Comparison of ENCODE assay signal across 11 cellular contexts in genomic region chr20:46545077-46545826, GRCh38. TPM values are rescaled to one million over a fixed set of nuclear protein-coding genes. Genes with fewer than 3 reads are reported as not detected.
DNase-seq lines count a peak whose midpoint lies in the region; ATAC-seq and TF ChIP-seq lines count a peak whose summit lies in the region.
"Had no signal": no experiment of that assay in that cellular context is flagged by ENCODE, and none has a peak within 500 bp of the region (broad histone marks: within the 10 kb centered on the region; RNA-seq: fewer than 3 reads in every experiment).

No MANE protein-coding gene starts in this region.

- no peak for TF ChIP-seq CTCF in glutamatergic neuron (IDR thresholded peaks at IDR 0.05; ENCODE audit: partially characterized antibody, unreplicated experiment)

- ATAC-seq in activated CD4-positive, alpha-beta T cell treated with anti-CD3 and anti-CD28 coated beads for 36 hours = peak; percentile 82
- ATAC-seq in activated naive CD4-positive, alpha-beta T cell treated with anti-CD3 and anti-CD28 coated beads, Interleukin-2, amount 50 U/mL, for 72 hours = peak; percentile 91 to 93
- ATAC-seq: A549 had no signal

- DNase-seq in activated CD4-positive, alpha-beta T cell treated with anti-CD3 and anti-CD28 coated beads for 36 hours = peak; percentile 75
- DNase-seq in activated CD4-positive, alpha-beta T cell treated with anti-CD3 and anti-CD28 coated beads for 1 hour = no peak
- DNase-seq in MV-4-11 (lab: John Stamatoyannopoulos, UW) = peak; percentile 100
- peak; percentile 38 to 59 for DNase-seq in activated naive CD4-positive, alpha-beta T cell treated with anti-CD3 and anti-CD28 coated beads, Interleukin-2, amount 50 U/mL, for 72 hours (ENCODE audit: low spot score in 2 of 2)
- peak in 2 of 3 experiments; percentile 10 to 16 for DNase-seq in stimulated activated CD4-positive, alpha-beta T cell treated with anti-CD3 and anti-CD28 coated beads, TNF-alpha, amount 100 ng/mL, for 24 hours (ENCODE audit: low read depth in 3 of 3)
- no peak for DNase-seq in NCI-H128 (lab: John Stamatoyannopoulos, UW; ENCODE audit: unreplicated experiment)
- DNase-seq in glutamatergic neuron = no peak
- DNase-seq in LoVo (ENCODE audit: low spot score) = no peak
- DNase-seq: stomach had no signal

- POLR2A ChIA-PET in activated CD4-positive, alpha-beta T cell treated with anti-CD3 and anti-CD28 coated beads for 36 hours (lab: Charles Lee) = interaction anchor here (0.5 to 1.1 kb wide), 3 partner anchors 13 to 1065 kb away, joined by 3 read pairs; no protein-coding TSS in a partner anchor

- intact Hi-C loops in activated CD4-positive, alpha-beta T cell treated with anti-CD3 and anti-CD28 coated beads for 36 hours (cut with DNase I, micrococcal nuclease) = loop anchor here (1.0 to 2.0 kb wide), 6 partner anchors 8 to 144 kb away; partner anchors contain the start of genes ELMO2 (in 1 of the 2), TP53RK (in 1 of the 2) and ZNF334 (in 1 of the 2)

- peak overlapping the region; percentile 91 for H3K27ac Mint-ChIP-seq in activated CD4-positive, alpha-beta T cell treated with anti-CD3 and anti-CD28 coated beads for 36 hours
- peak overlapping the region; percentile 67 to 91 for H3K27ac Mint-ChIP-seq in activated naive CD4-positive, alpha-beta T cell treated with anti-CD3 and anti-CD28 coated beads, Interleukin-2, amount 50 U/mL, for 72 hours
- no peak overlapping the region for H3K27ac Mint-ChIP-seq in glutamatergic neuron (ENCODE audit: unreplicated experiment)

- H3K27me3 Mint-ChIP-seq in activated CD4-positive, alpha-beta T cell treated with anti-CD3 and anti-CD28 coated beads for 36 hours = peaks cover 12% of the 10 kb centered on the region
- peaks cover 2% of the 10 kb centered on the region for H3K27me3 Mint-ChIP-seq in glutamatergic neuron (ENCODE audit: unreplicated experiment)

- H3K9me3 Mint-ChIP-seq in activated CD4-positive, alpha-beta T cell treated with anti-CD3 and anti-CD28 coated beads for 36 hours (ENCODE audit: low read depth) = no peaks in the 10 kb centered on the region
- H3K9me3 Mint-ChIP-seq in activated naive CD4-positive, alpha-beta T cell treated with anti-CD3 and anti-CD28 coated beads, Interleukin-2, amount 50 U/mL, for 72 hours = no peaks in the 10 kb centered on the region
- no peaks in the 10 kb centered on the region for H3K9me3 Mint-ChIP-seq in glutamatergic neuron (ENCODE audit: unreplicated experiment)
- H3K9me3 Mint-ChIP-seq: neural crest cell had no signal

- CTCF ChIA-PET in activated CD4-positive, alpha-beta T cell treated with anti-CD3 and anti-CD28 coated beads for 36 hours (lab: Charles Lee) = interaction anchor here (0.6 to 1.6 kb wide), 8 partner anchors 12 to 144 kb away, joined by 3 to 6 read pairs (median 4); partner anchors contain the start of gene TP53RK

- no peaks in the 10 kb centered on the region for H3K36me3 Mint-ChIP-seq in activated CD4-positive, alpha-beta T cell treated with anti-CD3 and anti-CD28 coated beads for 36 hours (ENCODE audit: low read depth)
- H3K36me3 Mint-ChIP-seq in activated naive CD4-positive, alpha-beta T cell treated with anti-CD3 and anti-CD28 coated beads, Interleukin-2, amount 50 U/mL, for 72 hours = no peaks in the 10 kb centered on the region
- H3K36me3 Mint-ChIP-seq in glutamatergic neuron (ENCODE audit: unreplicated experiment) = no peaks in the 10 kb centered on the region

- peak overlapping the region; percentile 47 for H3K4me3 Mint-ChIP-seq in activated CD4-positive, alpha-beta T cell treated with anti-CD3 and anti-CD28 coated beads for 36 hours
- H3K4me3 Mint-ChIP-seq in glutamatergic neuron (ENCODE audit: unreplicated experiment) = no peak overlapping the region
- H3K4me3 Mint-ChIP-seq: neural crest cell had no signal

- peaks cover 10% of the 10 kb centered on the region for H3K4me1 Mint-ChIP-seq in activated CD4-positive, alpha-beta T cell treated with anti-CD3 and anti-CD28 coated beads for 36 hours
- no peaks in the 10 kb centered on the region for H3K4me1 Mint-ChIP-seq in glutamatergic neuron (ENCODE audit: low read depth, unreplicated experiment)
- H3K4me1 Mint-ChIP-seq: neural crest cell had no signal

RNA-seq across cellular contexts. Expression of gene OCSTAMP, which starts 5.2 kb away (rescaled TPM):
- total RNA-seq in activated CD4-positive, alpha-beta T cell treated with anti-CD3 and anti-CD28 coated beads for 36 hours = under 1 TPM; 0.14 to 0.19 TPM
- total RNA-seq in activated naive CD4-positive, alpha-beta T cell treated with anti-CD3 and anti-CD28 coated beads, Interleukin-2, amount 50 U/mL, for 72 hours = under 1 TPM in 1 of 2 donors, not detected in 1; 0.19 TPM
- total RNA-seq in glutamatergic neuron (ENCODE audit: unreplicated experiment) = not detected
- total RNA-seq: stomach had no signal

RNA-seq across cellular contexts. Expression of gene ZNF334, which starts 31.9 kb away (rescaled TPM):
- total RNA-seq in activated CD4-positive, alpha-beta T cell treated with anti-CD3 and anti-CD28 coated beads for 36 hours = 1 to 10 TPM; 3.4 to 4.9 TPM
- 1 to 10 TPM; 1.6 to 5.8 TPM for total RNA-seq in activated naive CD4-positive, alpha-beta T cell treated with anti-CD3 and anti-CD28 coated beads, Interleukin-2, amount 50 U/mL, for 72 hours
- 32.9 TPM for total RNA-seq in glutamatergic neuron (ENCODE audit: unreplicated experiment)

Comparison
In these comparisons a context has a peak if more than half of its experiments do, and no peak if none do; other contexts are left out.
1. DNase-seq: peak in activated CD4-positive, alpha-beta T cell treated with anti-CD3 and anti-CD28 coated beads for 36 hours (single experiment), MV-4-11 (single experiment), activated naive CD4-positive, alpha-beta T cell treated with anti-CD3 and anti-CD28 coated beads, Interleukin-2, amount 50 U/mL, for 72 hours (2 of 2) and stimulated activated CD4-positive, alpha-beta T cell treated with anti-CD3 and anti-CD28 coated beads, TNF-alpha, amount 100 ng/mL, for 24 hours (2 of 3); none in activated CD4-positive, alpha-beta T cell treated with anti-CD3 and anti-CD28 coated beads for 1 hour (single experiment), NCI-H128 (single experiment), glutamatergic neuron (single experiment) and LoVo (single experiment).